In the genomic region with DNA sequence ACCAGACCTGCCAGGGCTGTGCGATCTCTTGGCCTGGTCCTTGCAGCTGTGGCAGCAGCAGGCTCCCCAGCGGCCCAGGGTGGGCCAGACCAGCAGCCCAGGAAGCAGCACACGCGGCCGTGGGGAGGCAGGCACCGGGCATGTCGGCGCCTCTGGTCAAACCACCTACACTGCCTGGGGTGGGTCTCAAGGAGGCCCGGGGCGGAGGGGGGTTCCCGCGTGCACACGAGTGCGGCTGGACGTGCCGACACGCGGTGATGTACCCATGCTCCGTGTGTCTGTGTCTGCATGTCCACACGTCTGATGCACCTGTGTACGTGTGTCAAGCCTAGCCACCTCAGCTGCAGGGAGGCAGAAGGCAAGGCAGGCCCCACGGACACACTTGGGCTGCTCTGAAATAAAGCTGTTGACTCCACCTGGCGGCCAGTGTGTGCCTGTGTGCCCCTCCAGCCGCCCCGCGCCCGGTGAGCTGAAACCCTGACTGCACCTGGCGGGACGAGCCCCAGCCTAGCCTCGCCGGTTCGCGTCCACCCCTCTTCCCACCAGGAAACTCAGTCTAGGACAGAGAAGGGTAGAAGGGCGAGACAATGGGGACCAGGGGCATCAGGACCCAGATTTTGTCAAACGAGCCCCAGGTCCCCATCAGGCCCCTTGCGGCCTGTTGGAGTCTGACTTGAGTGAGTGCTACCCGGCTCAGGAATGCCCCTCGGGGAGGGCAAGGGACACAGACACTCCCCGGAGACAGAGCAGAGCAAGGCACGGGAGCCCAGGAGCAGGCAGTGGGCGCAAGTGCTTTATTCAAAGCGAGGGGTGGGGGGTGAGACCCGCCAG, we compare ENCODE assay signal across 8 cellular contexts. TPM values are rescaled to one million over a fixed set of nuclear protein-coding genes. Genes with fewer than 3 reads are reported as not detected.
DNase-seq lines count a peak whose midpoint lies in the region; ATAC-seq and TF ChIP-seq lines count a peak whose summit lies in the region.

No MANE protein-coding gene starts in this region.

- no peaks in the 10 kb centered on the region for H3F3A ChIP-seq in PC-3 (ENCODE audit: low read length, unreplicated experiment)

- H3K4me1 ChIP-seq in PC-3 (ENCODE audit: insufficient read depth, low read length) = peaks cover 12% of the 10 kb centered on the region
- H3K4me1 ChIP-seq in osteoblast (ENCODE audit: insufficient read depth, low read length) = peaks cover 5% of the 10 kb centered on the region

- H3K4me2 ChIP-seq in PC-3 (ENCODE audit: low read length) (peak overlapping the region; percentile 45), osteoblast (ENCODE audit: insufficient read depth, low read length) (no peak overlapping the region)

- POLR2A ChIA-PET in PC-3 (lab: Charles Lee; ENCODE audit: unreplicated experiment) = no interaction called here

- no peaks in the 10 kb centered on the region for H3K79me2 ChIP-seq in PC-3 (ENCODE audit: low read length)
- H3K79me2 ChIP-seq in osteoblast (ENCODE audit: insufficient read depth, low read length) = no peaks in the 10 kb centered on the region

- TF ChIP-seq CTCF in PC-3 (conservative IDR thresholded peaks at IDR 0.05; ENCODE audit: low read depth, low read length) (peak; percentile 95), osteoblast (IDR thresholded peaks at IDR 0.05; ENCODE audit: extremely low read depth, low read depth, low read length) (peak; percentile 55)

- intact Hi-C loops in PC-3 (cut with micrococcal nuclease) = loop anchor here (2.0 to 5.0 kb wide), 3 partner anchors 27 to 169 kb away; no protein-coding TSS in a partner anchor

- no peaks in the 10 kb centered on the region for H3K9me2 ChIP-seq in PC-3 (replicated peaks; ENCODE audit: low read length)

- H3K36me3 Mint-ChIP-seq in activated T-cell treated with anti-CD3 and anti-CD28 coated beads, Interleukin-2, amount 50 U/mL, for 4 hours (ENCODE audit: insufficient read depth) = no peaks in the 10 kb centered on the region

- BruUV-seq in PC-3 (replicated peaks; lab: Mats Ljungman, UMichigan) = TSS peak; percentile 18

- H3K27ac ChIP-seq in PC-3 (ENCODE audit: low read length) (no peak overlapping the region; the same call in 1 of the 2 replicates), osteoblast (ENCODE audit: low read depth, low read length) (no peak overlapping the region)

- CTCF ChIA-PET in PC-3 (lab: Charles Lee) = interaction anchor here (0.6 to 2.0 kb wide), 15 partner anchors 8 to 309 kb away, joined by 3 to 26 read pairs (median 4); a partner anchor contains a TSS

- no peaks in the 10 kb centered on the region for H3K9me3 Mint-ChIP-seq in activated T-cell treated with anti-CD3 and anti-CD28 coated beads, Interleukin-2, amount 50 U/mL, for 4 hours

- H3K9ac ChIP-seq in PC-3 (ENCODE audit: low read length) = no peak overlapping the region

- H3K9me3 ChIP-seq in PC-3 (ENCODE audit: low read length) (no peaks in the 10 kb centered on the region), osteoblast (ENCODE audit: low read depth, low read length) (no peaks in the 10 kb centered on the region)

- no peak overlapping the region for H2AFZ ChIP-seq in PC-3 (ENCODE audit: low read length)
- H2AFZ ChIP-seq in osteoblast (ENCODE audit: low read length) = no peak overlapping the region

- H3K27me3 Mint-ChIP-seq in activated T-cell treated with anti-CD3 and anti-CD28 coated beads, Interleukin-2, amount 50 U/mL, for 4 hours (ENCODE audit: low read depth) = no peaks in the 10 kb centered on the region

- H3K36me3 ChIP-seq in PC-3 (ENCODE audit: low read depth, low read length) (no peaks in the 10 kb centered on the region), osteoblast (ENCODE audit: insufficient read depth, low read length) (no peaks in the 10 kb centered on the region)

- H3K4me1 Mint-ChIP-seq in activated T-cell treated with anti-CD3 and anti-CD28 coated beads, Interleukin-2, amount 50 U/mL, for 4 hours (ENCODE audit: low read depth) = peaks cover 2% of the 10 kb centered on the region

- ATAC-seq in PC-3 = peak; percentile 85
- peak; percentile 79 to 81 for ATAC-seq in activated T-cell treated with anti-CD3 and anti-CD28 coated beads, Interleukin-2, amount 50 U/mL, for 4 hours
- no peak for ATAC-seq in GM21360 (IDR thresholded peaks at IDR 0.05; ENCODE audit: unreplicated experiment)
- ATAC-seq in GM18861 (IDR thresholded peaks at IDR 0.05; ENCODE audit: unreplicated experiment) = no peak

- H3K4me3 ChIP-seq in PC-3 (ENCODE audit: low read length) (no peak overlapping the region), osteoblast (ENCODE audit: insufficient read depth, low read length) (no peak overlapping the region)

- H4K20me1 ChIP-seq in PC-3 (ENCODE audit: low read length) (no peaks in the 10 kb centered on the region), osteoblast (ENCODE audit: insufficient read depth, low read length) (peaks cover 11% of the 10 kb centered on the region)

- H3K4me3 Mint-ChIP-seq in activated T-cell treated with anti-CD3 and anti-CD28 coated beads, Interleukin-2, amount 50 U/mL, for 4 hours = no peak overlapping the region

- H3K27me3 ChIP-seq in PC-3 (ENCODE audit: low read length) (no peaks in the 10 kb centered on the region), osteoblast (ENCODE audit: insufficient read depth, low read length) (no peaks in the 10 kb centered on the region)

- DNase-seq in DMS 273 (lab: John Stamatoyannopoulos, UW; ENCODE audit: unreplicated experiment) = peak; percentile 89
- peak; percentile 88 for DNase-seq in HuH-7 (ENCODE audit: low spot score)
- DNase-seq in PC-3 = peak; percentile 89
- DNase-seq in activated T-cell treated with anti-CD3 and anti-CD28 coated beads, Interleukin-2, amount 50 U/mL, for 4 hours = peak; percentile 69
- peak; percentile 37 for DNase-seq in fibroblast of peridontal ligament (ENCODE audit: extremely low read depth)
- DNase-seq in osteoblast (ENCODE audit: insufficient read length, low spot score, missing footprints) = peak; percentile 98

RNA-seq across cellular contexts. Expression of a gene that starts 11.6 kb away (rescaled TPM):
- 4.2 and 5.3 TPM in 2 replicates for total RNA-seq in PC-3 (2014; rRNA removed)
- 1 to 10 TPM; 2.8 to 3.9 (median 3.2) TPM for total RNA-seq in activated T-cell treated with anti-CD3 and anti-CD28 coated beads, Interleukin-2, amount 50 U/mL, for 4 hours
- total RNA-seq in osteoblast = 0.59 and 1.1 TPM in 2 replicates

RNA-seq across cellular contexts. Expression of a gene that starts 15.9 kb away (rescaled TPM):
- total RNA-seq in PC-3 (2014; rRNA removed) (116 and 178 TPM in 2 replicates), osteoblast (31.2 and 46.7 TPM in 2 replicates)
- total RNA-seq in activated T-cell treated with anti-CD3 and anti-CD28 coated beads, Interleukin-2, amount 50 U/mL, for 4 hours = 10 to 100 TPM; 28.4 to 37.6 (median 30.1) TPM

RNA-seq across cellular contexts. Expression of a gene that starts 16.6 kb away (rescaled TPM):
- 132 and 142 TPM in 2 replicates for total RNA-seq in PC-3 (2014; rRNA removed)
- total RNA-seq in activated T-cell treated with anti-CD3 and anti-CD28 coated beads, Interleukin-2, amount 50 U/mL, for 4 hours = 10 to 100 TPM; 38.9 to 40.7 (median 39.5) TPM
- 19.4 and 29.3 TPM in 2 replicates for total RNA-seq in osteoblast

RNA-seq across cellular contexts. Expression of a gene that starts 18.2 kb away (rescaled TPM):
- total RNA-seq in PC-3 (2014; rRNA removed) = 182 and 200 TPM in 2 replicates
- total RNA-seq in activated T-cell treated with anti-CD3 and anti-CD28 coated beads, Interleukin-2, amount 50 U/mL, for 4 hours = 10 to 100 TPM; 89.3 to 93.6 (median 91.2) TPM
- 31.2 and 32.6 TPM in 2 replicates for total RNA-seq in osteoblast

RNA-seq across cellular contexts. Expression of a gene that starts 32.6 kb away (rescaled TPM):
- total RNA-seq in PC-3 (2014; rRNA removed) (254 and 324 TPM in 2 replicates), osteoblast (53.3 and 59.7 TPM in 2 replicates)
- 100 to 1,000 TPM; 164 to 181 (median 172) TPM for total RNA-seq in activated T-cell treated with anti-CD3 and anti-CD28 coated beads, Interleukin-2, amount 50 U/mL, for 4 hours

Comparison
In these comparisons a context has a peak if more than half of its experiments do, and no peak if none do; other contexts are left out.
1. DNase-seq: peak in every context shown above with its lines; median percentile 98 in osteoblast; 89 in DMS 273; 89 in PC-3; 88 in HuH-7; 69 in activated T-cell treated with anti-CD3 and anti-CD28 coated beads, Interleukin-2, amount 50 U/mL, for 4 hours; 37 in fibroblast of peridontal ligament.
2. ATAC-seq: peak in PC-3 (single experiment) and activated T-cell treated with anti-CD3 and anti-CD28 coated beads, Interleukin-2, amount 50 U/mL, for 4 hours (2 of 2); none in GM21360 (single experiment) and GM18861 (single experiment).